In genomic region chr7:35004531-35005096, GRCh38 we compare ENCODE assay signal across 11 cellular contexts. TPM values are rescaled to one million over a fixed set of nuclear protein-coding genes. Genes with fewer than 3 reads are reported as not detected.
A peak's percentile ranks its signal among the peaks of the same experiment; 100 is the strongest.
DNase-seq lines count a peak whose midpoint lies in the region; ATAC-seq, FAIRE-seq and TF ChIP-seq lines count a peak whose summit lies in the region.
"Had no signal": no experiment of that assay in that cellular context is flagged by ENCODE, and none has a peak within 500 bp of the region (broad histone marks: within the 10 kb centered on the region; RNA-seq: fewer than 3 reads in every experiment).

No MANE protein-coding gene starts in this region.

- no peak for TF ChIP-seq RAD21 in IMR-90 (IDR thresholded peaks at IDR 0.05; ENCODE audit: low read length)
- TF ChIP-seq RAD21 in K562 (CRISPR knock-in tag; conservative IDR thresholded peaks at IDR 0.05 in 1 of 2, IDR thresholded peaks at IDR 0.05 in 1 of 2) = no peak

- H2AFZ ChIP-seq in IMR-90 (replicated peaks; ENCODE audit: low read length, poor library complexity) (no peak overlapping the region), K562 (ENCODE audit: low read depth, low read length) (peak overlapping the region; percentile 91; the same call in 1 of the 2 replicates)

- no peak overlapping the region for H3K4me3 Mint-ChIP-seq in activated T-cell treated with anti-CD3 and anti-CD28 coated beads, Interleukin-2, amount 50 U/mL, for 4 hours
- no peak overlapping the region for H3K4me3 Mint-ChIP-seq in activated T-helper 1 cell treated with anti-CD3 and anti-CD28 coated beads, Interleukin-12 subunit alpha, Interleukin-12 subunit beta, Interleukin-2, Interleukin-4 antibody, amounts not matched to agents 30 ng/mL and 10 ng/mL and 1 ng/mL, durations not matched to agents 14 hours and 24 hours and 36 hours
- H3K4me3 Mint-ChIP-seq: activated CD8-positive, alpha-beta T cell treated with anti-CD3 and anti-CD28 coated beads for 36 hours had no signal

- H4K20me1 ChIP-seq in IMR-90 (ENCODE audit: insufficient read depth, low read length) (peaks cover 9% of the 10 kb centered on the region; the same call in 1 of the 2 replicates), K562 (replicated peaks; ENCODE audit: control insufficient read depth, insufficient read depth, low read length) (no peaks in the 10 kb centered on the region)

- CTCF ChIA-PET in IMR-90 (lab: Yijun Ruan, JAX) = no interaction called here
- CTCF ChIA-PET in K562 (lab: Yijun Ruan, JAX; ENCODE audit: low intra/inter-chr PET ratio) = no interaction called here

- no peak overlapping the region for H2AK9ac ChIP-seq in IMR-90 (replicated peaks; ENCODE audit: low read depth, low read length, poor library complexity)

- H3K9me1 ChIP-seq in IMR-90 (ENCODE audit: insufficient read depth, low read length) (no peaks in the 10 kb centered on the region; the same call in 1 of the 2 replicates), K562 (ENCODE audit: control insufficient read depth, insufficient read depth, low read length) (no peaks in the 10 kb centered on the region)

- H3K4me3 ChIP-seq in BE2C (ENCODE audit: low read depth, low read length) = no peak overlapping the region
- H3K4me3 ChIP-seq in IMR-90 (ENCODE audit: insufficient read depth, low read depth, low read length) = no peak overlapping the region
- no peak overlapping the region for H3K4me3 ChIP-seq in K562
- H3K4me3 ChIP-seq: esophagus muscularis mucosa, right atrium auricular region had no signal

- in situ Hi-C loops in IMR-90 (cut with MboI; ENCODE audit: low sequenced_read_pairs) (no loop called here), K562 (cut with MboI) (no loop called here)

- no peak overlapping the region for H3K9ac ChIP-seq in IMR-90 (ENCODE audit: low read depth, low read length)
- H3K9ac ChIP-seq in K562 (ENCODE audit: insufficient read depth in 1 of 2, low read depth in 2 of 2, low read length in 2 of 2) = peak overlapping the region in 1 of 2 experiments; percentile 76; a peak in 2 of 4 replicates

- H3K4me2 ChIP-seq in IMR-90 (ENCODE audit: low read depth, low read length) (no peak overlapping the region), K562 (ENCODE audit: insufficient read depth, low read length) (peak overlapping the region; percentile 70; the same call in 1 of the 2 replicates)

- no peak overlapping the region for H3K18ac ChIP-seq in IMR-90 (ENCODE audit: low read depth, low read length)

- no peak overlapping the region for H3K4ac ChIP-seq in IMR-90 (ENCODE audit: low read depth, low read length)

- no peaks in the 10 kb centered on the region for H3K27me3 ChIP-seq in BE2C
- H3K27me3 ChIP-seq in IMR-90 (ENCODE audit: control insufficient read depth, insufficient read depth, low read length) = no peaks in the 10 kb centered on the region
- H3K27me3 ChIP-seq in K562 (ENCODE audit: control insufficient read depth in 2 of 2, insufficient read depth in 2 of 2, low read length in 2 of 2) = no peaks in the 10 kb centered on the region
- H3K27me3 ChIP-seq: esophagus muscularis mucosa, right atrium auricular region had no signal

- TF ChIP-seq POLR2A in IMR-90 (IDR thresholded peaks at IDR 0.05; ENCODE audit: low read depth, low read length) (no peak), K562 (conservative IDR thresholded peaks at IDR 0.05) (no peak)

- H3K4me1 ChIP-seq in BE2C = peaks cover 21% of the 10 kb centered on the region
- peaks cover 10% of the 10 kb centered on the region for H3K4me1 ChIP-seq in IMR-90 (ENCODE audit: control insufficient read depth, insufficient read depth, low read length)
- H3K4me1 ChIP-seq in K562 (replicated peaks in 1 of 2; ENCODE audit: control insufficient read depth in 2 of 2, insufficient read depth in 2 of 2, low read length in 2 of 2) = peaks cover 0 to 27% of the 10 kb centered on the region in 2 experiments

- BruUV-seq in IMR-90 (replicated peaks; lab: Mats Ljungman, UMichigan) = no TSS peak
- no TSS peak for BruUV-seq in K562 (replicated peaks; lab: Mats Ljungman, UMichigan)

- dilution Hi-C loops in IMR-90 (cut with HindIII; ENCODE audit: low sequenced_read_pairs, unreplicated experiment) = no loop called here

- no CpG with 5 or more reads among the region's 1 CpG for WGBS in IMR-90 (ENCODE audit: extremely low coverage in 2 of 2, insufficient read length in 1 of 2), 2 experiments
- WGBS in K562 (ENCODE audit: insufficient coverage, low coverage, missing lambda C conversion rate) = 23% methylated on average over 1 of the region's 1 CpG

- POLR2A ChIA-PET in IMR-90 (lab: Charles Lee; ENCODE audit: unreplicated experiment) (no interaction called here), K562 (lab: Yijun Ruan, JAX) (no interaction called here)

- TF ChIP-seq CTCF in BE2C (IDR thresholded peaks at IDR 0.05; ENCODE audit: low read depth, low read length) = no peak
- no peak for TF ChIP-seq CTCF in IMR-90 (conservative IDR thresholded peaks at IDR 0.05; ENCODE audit: low read depth, low read length)
- TF ChIP-seq CTCF in K562 (IDR thresholded peaks at IDR 0.05 in 2 of 3, conservative IDR thresholded peaks at IDR 0.05 in 1 of 3; ENCODE audit: insufficient read depth in 2 of 3, low read depth in 1 of 3, low read length in 3 of 3) = no peak

- H3K23ac ChIP-seq in IMR-90 (ENCODE audit: low read depth, low read length) = no peak overlapping the region

- no peak overlapping the region for H2AK5ac ChIP-seq in IMR-90 (ENCODE audit: low read depth, low read length)

- no peak overlapping the region for H2BK5ac ChIP-seq in IMR-90 (ENCODE audit: low read depth, low read length, poor library complexity, severe bottlenecking)

- peaks cover 15% of the 10 kb centered on the region for H3K36me3 Mint-ChIP-seq in activated T-cell treated with anti-CD3 and anti-CD28 coated beads, Interleukin-2, amount 50 U/mL, for 4 hours (ENCODE audit: insufficient read depth)
- H3K36me3 Mint-ChIP-seq in activated T-helper 1 cell treated with anti-CD3 and anti-CD28 coated beads, Interleukin-12 subunit alpha, Interleukin-12 subunit beta, Interleukin-2, Interleukin-4 antibody, amounts not matched to agents 30 ng/mL and 10 ng/mL and 1 ng/mL, durations not matched to agents 14 hours and 24 hours and 36 hours (ENCODE audit: low read depth) = no peaks in the 10 kb centered on the region

- 0 out of 2 replicates have a peak overlapping the region, but pooled peaks have one; percentile 14 for H3K14ac ChIP-seq in IMR-90 (replicated peaks; ENCODE audit: low read depth, low read length)

- ATAC-seq in IMR-90 (ENCODE audit: low read depth) = peak; percentile 5; the same call in 1 of the 2 replicates
- ATAC-seq in K562 = 0 out of 3 replicates have a peak, but pooled peaks have one; percentile 13
- ATAC-seq in activated T-cell treated with anti-CD3 and anti-CD28 coated beads, Interleukin-2, amount 50 U/mL, for 4 hours = no peak
- ATAC-seq: activated CD8-positive, alpha-beta T cell treated with anti-CD3 and anti-CD28 coated beads for 36 hours had no signal

- no peak overlapping the region for H2BK120ac ChIP-seq in IMR-90 (ENCODE audit: low read depth, low read length)

- no peak for TF ChIP-seq EP300 in K562 (IDR thresholded peaks at IDR 0.05; ENCODE audit: low read length)

- H3K79me1 ChIP-seq in IMR-90 (ENCODE audit: low read depth in 1 of 2, low read length in 2 of 2) = peaks cover 0 to 3% of the 10 kb centered on the region in 2 experiments; a peak in 1 of 4 replicates

- no peaks in the 10 kb centered on the region for H3K27me3 Mint-ChIP-seq in activated T-cell treated with anti-CD3 and anti-CD28 coated beads, Interleukin-2, amount 50 U/mL, for 4 hours (ENCODE audit: low read depth)
- H3K27me3 Mint-ChIP-seq in activated T-helper 1 cell treated with anti-CD3 and anti-CD28 coated beads, Interleukin-12 subunit alpha, Interleukin-12 subunit beta, Interleukin-2, Interleukin-4 antibody, amounts not matched to agents 30 ng/mL and 10 ng/mL and 1 ng/mL, durations not matched to agents 14 hours and 24 hours and 36 hours (ENCODE audit: insufficient read depth) = peaks cover 2% of the 10 kb centered on the region
- H3K27me3 Mint-ChIP-seq: activated CD8-positive, alpha-beta T cell treated with anti-CD3 and anti-CD28 coated beads for 36 hours had no signal

- H3K9me3 Mint-ChIP-seq in activated T-cell treated with anti-CD3 and anti-CD28 coated beads, Interleukin-2, amount 50 U/mL, for 4 hours = no peaks in the 10 kb centered on the region
- no peaks in the 10 kb centered on the region for H3K9me3 Mint-ChIP-seq in activated T-helper 1 cell treated with anti-CD3 and anti-CD28 coated beads, Interleukin-12 subunit alpha, Interleukin-12 subunit beta, Interleukin-2, Interleukin-4 antibody, amounts not matched to agents 30 ng/mL and 10 ng/mL and 1 ng/mL, durations not matched to agents 14 hours and 24 hours and 36 hours
- H3K9me3 Mint-ChIP-seq: activated CD8-positive, alpha-beta T cell treated with anti-CD3 and anti-CD28 coated beads for 36 hours had no signal

- H4K91ac ChIP-seq in IMR-90 (ENCODE audit: insufficient read depth, low read depth, low read length) = no peak overlapping the region; the same call in 1 of the 2 replicates

- H3K36me3 ChIP-seq in BE2C (no peaks in the 10 kb centered on the region), IMR-90 (ENCODE audit: control insufficient read depth, insufficient read depth, low read length) (no peaks in the 10 kb centered on the region), K562 (ENCODE audit: control insufficient read depth, insufficient read depth, low read length) (no peaks in the 10 kb centered on the region)
- H3K36me3 ChIP-seq: esophagus muscularis mucosa, right atrium auricular region had no signal

- H2BK20ac ChIP-seq in IMR-90 (ENCODE audit: low read depth, low read length) = no peak overlapping the region

- peaks cover 3% of the 10 kb centered on the region; the same call in 1 of the 3 replicates for H3K79me2 ChIP-seq in K562 (ENCODE audit: control insufficient read depth, insufficient read depth, low read length)

- H3K27ac Mint-ChIP-seq in activated T-helper 1 cell treated with anti-CD3 and anti-CD28 coated beads, Interleukin-12 subunit alpha, Interleukin-12 subunit beta, Interleukin-2, Interleukin-4 antibody, amounts not matched to agents 30 ng/mL and 10 ng/mL and 1 ng/mL, durations not matched to agents 14 hours and 24 hours and 36 hours = no peak overlapping the region
- H3K27ac Mint-ChIP-seq: activated CD8-positive, alpha-beta T cell treated with anti-CD3 and anti-CD28 coated beads for 36 hours had no signal

- peak overlapping the region; percentile 6; the same call in 1 of the 2 replicates for H3K56ac ChIP-seq in IMR-90 (ENCODE audit: extremely low read depth, insufficient read depth, low read length)

- DNase-seq in BE2C = peak; percentile 56
- DNase-seq in IMR-90 = peak; percentile 35
- DNase-seq in K562 (ENCODE audit: extremely low read depth in 1 of 4, low spot score in 3 of 4) = peak in 2 of 4 experiments; percentile 41 to 52
- peak; percentile 39 for DNase-seq in medulla oblongata (ENCODE audit: extremely low spot score)
- no peak for DNase-seq in activated T-cell treated with anti-CD3 and anti-CD28 coated beads, Interleukin-2, amount 50 U/mL, for 4 hours
- no peak for DNase-seq in NCI-H226
- DNase-seq in amniotic stem cell (lab: John Stamatoyannopoulos, UW) = no peak
- DNase-seq in activated T-helper 1 cell treated with anti-CD3 and anti-CD28 coated beads, Interleukin-12 subunit alpha, Interleukin-12 subunit beta, Interleukin-2, Interleukin-4 antibody, amounts not matched to agents 30 ng/mL and 10 ng/mL and 1 ng/mL, durations not matched to agents 14 hours and 24 hours and 36 hours (ENCODE audit: low spot score) = no peak
- DNase-seq: activated CD8-positive, alpha-beta T cell treated with anti-CD3 and anti-CD28 coated beads for 36 hours had no signal

- FAIRE-seq in K562 (lab: Jason Lieb, UNC) = no peak

- intact Hi-C loops in IMR-90 (cut with micrococcal nuclease) (loop anchor here (10.0 kb wide), 1 partner anchor 60 kb away; no protein-coding TSS in a partner anchor), K562 (cut with micrococcal nuclease) (loop anchor here (5.0 kb wide), 1 partner anchor 33 kb away; the partner anchor contains the start of gene DPY19L1)
- intact Hi-C loops in activated T-helper 1 cell treated with anti-CD3 and anti-CD28 coated beads, Interleukin-12 subunit alpha, Interleukin-12 subunit beta, Interleukin-2, Interleukin-4 antibody, amounts not matched to agents 30 ng/mL and 10 ng/mL and 1 ng/mL, durations not matched to agents 14 hours and 24 hours and 36 hours (cut with micrococcal nuclease) = no loop called here

- no peak overlapping the region for H4K8ac ChIP-seq in IMR-90 (ENCODE audit: low read depth in 2 of 2, low read length in 2 of 2)

- H3K4me1 Mint-ChIP-seq in activated T-cell treated with anti-CD3 and anti-CD28 coated beads, Interleukin-2, amount 50 U/mL, for 4 hours (ENCODE audit: low read depth) = no peaks in the 10 kb centered on the region
- no peaks in the 10 kb centered on the region for H3K4me1 Mint-ChIP-seq in activated T-helper 1 cell treated with anti-CD3 and anti-CD28 coated beads, Interleukin-12 subunit alpha, Interleukin-12 subunit beta, Interleukin-2, Interleukin-4 antibody, amounts not matched to agents 30 ng/mL and 10 ng/mL and 1 ng/mL, durations not matched to agents 14 hours and 24 hours and 36 hours (ENCODE audit: low read depth)

- H3K27ac ChIP-seq in IMR-90 (ENCODE audit: insufficient read depth, low read length) (peak overlapping the region; percentile 45; the same call in 1 of the 2 replicates), K562 (ENCODE audit: extremely low read depth, low read depth, low read length) (peak overlapping the region; percentile 94)
- H3K27ac ChIP-seq: esophagus muscularis mucosa had no signal

- H4K5ac ChIP-seq in IMR-90 (ENCODE audit: low read depth, low read length) = no peak overlapping the region

- peak overlapping the region; percentile 43; the same call in 1 of the 3 replicates for H2BK15ac ChIP-seq in IMR-90 (ENCODE audit: low read depth, low read length)

- H3K9me3 ChIP-seq in BE2C (no peaks in the 10 kb centered on the region; the same call in 1 of the 2 replicates), IMR-90 (ENCODE audit: control insufficient read depth, insufficient read depth, low read length) (no peaks in the 10 kb centered on the region), K562 (replicated peaks; ENCODE audit: control insufficient read depth, insufficient read depth, low read depth, low read length) (no peaks in the 10 kb centered on the region)
- H3K9me3 ChIP-seq: right atrium auricular region had no signal

RNA-seq across cellular contexts. Expression of gene DPY19L1, which starts 32.7 kb away (rescaled TPM):
- 12.9 TPM for polyA plus RNA-seq in BE2C (2012; ENCODE audit: insufficient read depth, insufficient read length, low read depth)
- 12.2 and 24.7 TPM in 2 replicates for total RNA-seq in IMR-90 (2012; rRNA removed)
- 8.8 and 12.1 TPM in 2 replicates for polyA plus RNA-seq in IMR-90 (2012; rRNA removed)
- polyA plus RNA-seq in IMR-90 (2012; cell fraction: cytosol; rRNA removed) = 3.3 and 3.9 TPM in 2 replicates
- polyA plus RNA-seq in IMR-90 (2012; cell fraction: nucleus; rRNA removed; ENCODE audit: low replicate concordance) = 2.3 and 13.9 TPM in 2 replicates
- 47.4 and 103 TPM in 2 replicates for total RNA-seq in K562 (2011; cell fraction: chromatin; rRNA removed; ENCODE audit: low replicate concordance)
- total RNA-seq in K562 (2011; cell fraction: nucleolus; rRNA removed) = 19.6 and 21.2 TPM in 2 replicates
- total RNA-seq in K562 (2011; cell fraction: nucleoplasm; rRNA removed) = 55.1 and 66.5 TPM in 2 replicates
- total RNA-seq in K562 (2014; rRNA removed) = 14.4 and 15.5 TPM in 2 replicates
- total RNA-seq in K562 (2014; rRNA removed; fragmentation: Illumina TruSeq; extraction: Trizol) = 27.3 and 28.6 TPM in 2 replicates
- 20.0 and 22.2 TPM in 2 replicates for total RNA-seq in K562 (2015; rRNA removed; fragmentation: Illumina TruSeq; extraction: Trizol)
- total RNA-seq in K562 (2021) = 22.9 and 27.3 TPM in 2 replicates
- 23.4 and 34.3 TPM in 2 replicates for polyA plus RNA-seq in K562 (2011; rRNA removed)
- polyA plus RNA-seq in K562 (2011; cell fraction: cytosol; rRNA removed) = 10.5 and 18.8 TPM in 2 replicates
- polyA plus RNA-seq in K562 (2011; cell fraction: nucleus; rRNA removed) = 9.6 and 13.1 TPM in 2 replicates
- 15.1 and 19.7 TPM in 2 replicates for polyA plus RNA-seq in K562 (2012)
- polyA plus RNA-seq in K562 (2014; fragmentation: Illumina TruSeq; extraction: Trizol) = 17.1 and 22.1 TPM in 2 replicates
- polyA plus RNA-seq in K562 (2014; fragmentation: Nextera tagmentation; extraction: Ambion mirVana) = 1 to 10 TPM; 4.0 to 4.9 TPM
- 14.7 and 16.9 TPM in 2 replicates for polyA plus RNA-seq in K562 (2014; rRNA removed)
- polyA minus RNA-seq in K562 (2011; rRNA and poly(A)+ RNA removed) = 48.9 and 53.5 TPM in 2 replicates
- 16.8 and 21.0 TPM in 2 replicates for polyA minus RNA-seq in K562 (2011; cell fraction: cytosol; rRNA and poly(A)+ RNA removed)
- polyA minus RNA-seq in K562 (2011; cell fraction: nucleus; rRNA and poly(A)+ RNA removed) = 17.4 and 20.5 TPM in 2 replicates
- total RNA-seq in activated T-cell treated with anti-CD3 and anti-CD28 coated beads, Interleukin-2, amount 50 U/mL, for 4 hours = 1 to 10 TPM; 5.7 to 7.4 (median 7.0) TPM
- total RNA-seq in activated T-helper 1 cell treated with anti-CD3 and anti-CD28 coated beads, Interleukin-12 subunit alpha, Interleukin-12 subunit beta, Interleukin-2, Interleukin-4 antibody, amounts not matched to agents 30 ng/mL and 10 ng/mL and 1 ng/mL, durations not matched to agents 14 hours and 24 hours and 36 hours = 12.0 and 14.3 TPM in 2 replicates

Comparison
In these comparisons a context has a peak if more than half of its experiments do, and no peak if none do; other contexts are left out.
1. DNase-seq: peak in BE2C (single experiment), IMR-90 (single experiment) and medulla oblongata (single experiment); none in activated T-cell treated with anti-CD3 and anti-CD28 coated beads, Interleukin-2, amount 50 U/mL, for 4 hours (single experiment), NCI-H226 (single experiment), amniotic stem cell (single experiment) and activated T-helper 1 cell treated with anti-CD3 and anti-CD28 coated beads, Interleukin-12 subunit alpha, Interleukin-12 subunit beta, Interleukin-2, Interleukin-4 antibody, amounts not matched to agents 30 ng/mL and 10 ng/mL and 1 ng/mL, durations not matched to agents 14 hours and 24 hours and 36 hours (single experiment).
2. ATAC-seq: peak in IMR-90 (single experiment) and K562 (single experiment); none in activated T-cell treated with anti-CD3 and anti-CD28 coated beads, Interleukin-2, amount 50 U/mL, for 4 hours (0 of 2).